ENCODE assay signal across 9 cellular contexts in genomic region chr14:41606249-41607118, GRCh38. TPM values are rescaled to one million over a fixed set of nuclear protein-coding genes. Genes with fewer than 3 reads are reported as not detected.
DNase-seq lines count a peak whose midpoint lies in the region; ATAC-seq, FAIRE-seq and TF ChIP-seq lines count a peak whose summit lies in the region.
"Had no signal": no experiment of that assay in that cellular context is flagged by ENCODE, and none has a peak within 500 bp of the region (broad histone marks: within the 10 kb centered on the region; RNA-seq: fewer than 3 reads in every experiment).

Gene LRFN5, plus strand, starts transcription at chr14:41606876.

- H3K9me3 Mint-ChIP-seq in activated CD4-positive, alpha-beta memory T cell treated with anti-CD3 and anti-CD28 coated beads for 36 hours, result no peaks in the 10 kb centered on the region

- H3K36me3 Mint-ChIP-seq in activated CD4-positive, alpha-beta memory T cell treated with anti-CD3 and anti-CD28 coated beads for 36 hours, result no peaks in the 10 kb centered on the region

- H3K4me1 ChIP-seq in neuron (ENCODE audit: insufficient read depth, low read length), result peaks cover 26% of the 10 kb centered on the region

- peak within 1 kb of the TSS; percentile 96 for H2AFZ ChIP-seq in neuron (ENCODE audit: low read depth, low read length)

- no peak for TF ChIP-seq CTCF in foreskin fibroblast (IDR thresholded peaks at IDR 0.05; ENCODE audit: low read depth, low read length)

- ATAC-seq in HG03432 (IDR thresholded peaks at IDR 0.05; ENCODE audit: unreplicated experiment), result peak; percentile 58

- CTCF ChIA-PET in activated CD4-positive, alpha-beta memory T cell treated with anti-CD3 and anti-CD28 coated beads for 36 hours (lab: Charles Lee), result no interaction called here

- peak within 1 kb of the TSS; percentile 53 for H3K4me3 Mint-ChIP-seq in activated CD4-positive, alpha-beta memory T cell treated with anti-CD3 and anti-CD28 coated beads for 36 hours

- no peaks in the 10 kb centered on the region for H3K9me3 ChIP-seq in neuron (ENCODE audit: low read length)

- no peak within 1 kb of the TSS for H3K27ac Mint-ChIP-seq in activated CD4-positive, alpha-beta memory T cell treated with anti-CD3 and anti-CD28 coated beads for 36 hours

- no peak for FAIRE-seq in GM19239 (lab: Jason Lieb, UNC)

- intact Hi-C loops in activated CD4-positive, alpha-beta memory T cell treated with anti-CD3 and anti-CD28 coated beads for 36 hours (cut with micrococcal nuclease), result no loop called here

- POLR2A ChIA-PET in activated CD4-positive, alpha-beta memory T cell treated with anti-CD3 and anti-CD28 coated beads for 36 hours (lab: Charles Lee), result interaction anchor here (0.6 kb wide), 1 partner anchor 1994 kb away, joined by 3 read pairs; no protein-coding TSS in a partner anchor

- DNase-seq in D341Med (ENCODE audit: low spot score) (peak; percentile 76), foreskin fibroblast (peak in 1 of 2 donors; percentile 73), GM19239 (ENCODE audit: insufficient read length, low spot score) (no peak)
- peak; percentile 22 for DNase-seq in activated CD4-positive, alpha-beta memory T cell treated with anti-CD3 and anti-CD28 coated beads for 36 hours
- DNase-seq in stimulated activated naive CD4-positive, alpha-beta T cell treated with Interleukin-2 at 50 U/mL for 16 hours (lab: John Stamatoyannopoulos, UW), result no peak
- DNase-seq in central memory CD4-positive, alpha-beta T cell, result no peak

- H3K27me3 Mint-ChIP-seq in activated CD4-positive, alpha-beta memory T cell treated with anti-CD3 and anti-CD28 coated beads for 36 hours, result peaks cover 61% of the 10 kb centered on the region

- H3K4me1 Mint-ChIP-seq in activated CD4-positive, alpha-beta memory T cell treated with anti-CD3 and anti-CD28 coated beads for 36 hours (ENCODE audit: low read depth), result peaks cover 38% of the 10 kb centered on the region

- H3K4me3 ChIP-seq in foreskin fibroblast (ENCODE audit: low read depth in 1 of 2, low read length in 2 of 2) (peak within 1 kb of the TSS; percentile 44 to 81), neuron (ENCODE audit: low read length) (peak within 1 kb of the TSS; percentile 58)

- peaks cover 42% of the 10 kb centered on the region for H3K27me3 ChIP-seq in neuron (ENCODE audit: insufficient read depth, low read length)

- no peaks in the 10 kb centered on the region for H3K36me3 ChIP-seq in neuron (ENCODE audit: insufficient read depth, low read length)

RNA-seq across cellular contexts. Expression of gene LRFN5, which starts in this region (rescaled TPM):
- not detected for total RNA-seq in activated CD4-positive, alpha-beta memory T cell treated with anti-CD3 and anti-CD28 coated beads for 36 hours
- total RNA-seq: pulmonary artery endothelial cell had no signal

Comparison
In these comparisons a context has a peak if more than half of its experiments do, and no peak if none do; other contexts are left out.
1. Peak in DNase-seq in activated CD4-positive, alpha-beta memory T cell treated with anti-CD3 and anti-CD28 coated beads for 36 hours; RNA of the gene not detected or under 1 TPM.